Comparison of ENCODE assay signal across 8 cellular contexts in genomic region chr13:100089633-100090032, GRCh38. TPM values are rescaled to one million over a fixed set of nuclear protein-coding genes. Genes with fewer than 3 reads are reported as not detected.
DNase-seq lines count a peak whose midpoint lies in the region; ATAC-seq and TF ChIP-seq lines count a peak whose summit lies in the region.

No MANE protein-coding gene starts in this region.

- peak; percentile 8 for ATAC-seq in GM19025 (IDR thresholded peaks at IDR 0.05; ENCODE audit: low read depth, unreplicated experiment)
- peak; percentile 31 for ATAC-seq in body of pancreas
- ATAC-seq in lower lobe of right lung, result peak in 1 of 2 donors; percentile 40
- peak in 1 of 2 donors; percentile 24 for ATAC-seq in upper lobe of left lung (ENCODE audit: low FRiP score in 2 of 2)

- CTCF ChIA-PET in BJ (lab: Yijun Ruan, JAX), result interaction anchor here (1.5 to 2.1 kb wide), 3 partner anchors 145 to 425 kb away, joined by 5 to 6 read pairs (median 5); no protein-coding TSS in a partner anchor

- H3K27ac ChIP-seq in HUES64 (ENCODE audit: low read depth, low read length) (no peak overlapping the region), body of pancreas (peak overlapping the region in 3 of 4 donors; percentile 81 to 87 (median 85)), lower lobe of right lung (peak overlapping the region; percentile 79), upper lobe of left lung (peak overlapping the region; percentile 59 to 87 (median 72))

- H3K9me3 ChIP-seq in HUES64 (ENCODE audit: insufficient read depth, low read depth, low read length), result no peaks in the 10 kb centered on the region
- H3K9me3 ChIP-seq in body of pancreas, result no peaks in the 10 kb centered on the region
- H3K9me3 ChIP-seq in lower lobe of right lung, result no peaks in the 10 kb centered on the region
- no peaks in the 10 kb centered on the region for H3K9me3 ChIP-seq in upper lobe of left lung

- TF ChIP-seq CTCF in BJ (IDR thresholded peaks at IDR 0.05; ENCODE audit: insufficient read depth, low read depth, low read length) (no peak), body of pancreas (IDR thresholded peaks at IDR 0.05) (no peak), lower lobe of right lung (IDR thresholded peaks at IDR 0.05) (no peak), upper lobe of left lung (IDR thresholded peaks at IDR 0.05) (no peak)

- peak overlapping the region; percentile 91 for H3K9ac ChIP-seq in HUES64 (ENCODE audit: low read depth, low read length)

- H3K36me3 ChIP-seq in BJ (ENCODE audit: control insufficient read depth, insufficient read depth, low read length) (no peaks in the 10 kb centered on the region), HUES64 (ENCODE audit: insufficient read depth, low read length) (peaks cover 17% of the 10 kb centered on the region), body of pancreas (replicated peaks in 1 of 2; ENCODE audit: insufficient read depth in 1 of 2, low read depth in 2 of 2) (no peaks in the 10 kb centered on the region), lower lobe of right lung (no peaks in the 10 kb centered on the region), upper lobe of left lung (no peaks in the 10 kb centered on the region)

- WGBS in HUES64, result 2% methylated on average over 5 of the region's 5 CpGs
- WGBS in body of pancreas, 2 donors, result 2% methylated on average over 5 of the region's 5 CpGs
- 2 to 4% methylated on average over 5 of the region's 5 CpGs for WGBS in upper lobe of left lung, 2 donors

- POLR2A ChIA-PET in BJ (lab: Charles Lee), result no interaction called here

- H3K4me3 ChIP-seq in BJ (ENCODE audit: low read depth, low read length) (peak overlapping the region; percentile 77), HUES64 (ENCODE audit: low read length) (peak overlapping the region; percentile 99), body of pancreas (peak overlapping the region; percentile 59 to 99), lower lobe of right lung (peak overlapping the region; percentile 98), upper lobe of left lung (peak overlapping the region; percentile 67 to 97 (median 76))

- TF ChIP-seq POLR2A in body of pancreas (IDR thresholded peaks at IDR 0.05) (no peak), upper lobe of left lung (IDR thresholded peaks at IDR 0.05) (no peak)

- DNase-seq in BJ (ENCODE audit: low read depth) (no peak), body of pancreas (peak in 2 of 4 donors; percentile 18 to 31), lower lobe of right lung (no peak), upper lobe of left lung (no peak), NCI-H187 (lab: John Stamatoyannopoulos, UW) (no peak)
- no peak for DNase-seq in stimulated activated CD4-positive, alpha-beta T cell treated with anti-CD3 and anti-CD28 coated beads, Interleukin-4, amount 100 ng/mL, for 4 hours

- H3K27me3 ChIP-seq in BJ (ENCODE audit: control insufficient read depth, insufficient read depth, low read length) (no peaks in the 10 kb centered on the region), HUES64 (ENCODE audit: insufficient read depth, low read length) (no peaks in the 10 kb centered on the region), body of pancreas (no peaks in the 10 kb centered on the region), lower lobe of right lung (ENCODE audit: low read depth) (no peaks in the 10 kb centered on the region), upper lobe of left lung (no peaks in the 10 kb centered on the region)

- peaks cover 20% of the 10 kb centered on the region for H3K4me1 ChIP-seq in HUES64 (ENCODE audit: insufficient read depth, low read length)
- H3K4me1 ChIP-seq in body of pancreas, result peaks cover 29% of the 10 kb centered on the region
- H3K4me1 ChIP-seq in lower lobe of right lung, result peaks cover 26% of the 10 kb centered on the region
- H3K4me1 ChIP-seq in upper lobe of left lung, result peaks cover 22 to 26% (median 24%) of the 10 kb centered on the region in 4 donors

- intact Hi-C loops in body of pancreas (cut with DNase I) (no loop called here), lower lobe of right lung (cut with DNase I) (no loop called here)

- TF ChIP-seq EP300 in upper lobe of left lung (IDR thresholded peaks at IDR 0.05), result no peak

RNA-seq across cellular contexts. Expression of gene PCCA, which starts 0.7 kb away (rescaled TPM):
- 3.0 and 9.1 TPM in 2 replicates for polyA plus RNA-seq in BJ (2011; rRNA removed)
- polyA minus RNA-seq in BJ (2011; rRNA and poly(A)+ RNA removed), result 11.2 and 18.3 TPM in 2 replicates
- polyA plus RNA-seq in HUES64 (2013, experiment 1 of 2), result 39.1 TPM
- polyA plus RNA-seq in HUES64 (2013, experiment 2 of 2), result 38.2 TPM
- 10 to 100 TPM; 45.2 to 46.2 TPM for total RNA-seq in body of pancreas
- 37.8 TPM for total RNA-seq in lower lobe of right lung
- total RNA-seq in upper lobe of left lung, result 10 to 100 TPM; 23.1 to 43.4 (median 30.0) TPM
